Comparison of ENCODE assay signal across 19 cellular contexts in the genomic region with DNA sequence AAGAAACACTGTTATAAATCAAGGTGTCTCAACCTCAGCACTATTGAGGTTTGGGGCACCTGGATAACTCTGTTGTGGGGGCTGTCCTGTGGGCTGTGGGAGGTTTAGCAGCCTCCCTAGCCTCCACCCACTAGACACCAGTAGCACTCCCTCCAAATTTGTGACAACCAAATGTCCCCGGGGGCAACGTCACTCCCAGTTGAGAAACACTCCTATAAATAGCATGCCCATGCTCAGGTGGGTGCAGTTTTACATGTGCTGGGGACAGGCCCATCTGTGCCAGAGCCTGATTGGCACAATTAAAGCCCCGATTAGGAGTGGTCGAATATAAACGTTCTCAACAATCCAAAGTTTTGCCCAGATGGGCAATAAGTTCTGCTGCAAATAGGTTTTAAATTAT.
"Had no signal": no experiment of that assay in that cellular context is flagged by ENCODE, and none has a peak within 500 bp of the region (broad histone marks: within the 10 kb centered on the region; RNA-seq: fewer than 3 reads in every experiment).

No MANE protein-coding gene starts in this region.

- DNase-seq: effector memory CD4-positive, alpha-beta T cell; esophagus squamous epithelium; foreskin fibroblast; head of caudate nucleus; kidney; left cardiac atrium; left ventricle myocardium superior; mesendoderm; naive thymus-derived CD4-positive, alpha-beta T cell; posterior cingulate gyrus; sigmoid colon; small intestine; stimulated activated CD4-positive, alpha-beta T cell treated with anti-CD3 and anti-CD28 coated beads, Interleukin-12 subunit alpha, Interleukin-12 subunit beta, amount 100 ng/mL, for 4 hours; stimulated activated naive CD4-positive, alpha-beta T cell; stomach; trophoblast cell had no signal

- H3K4me3 Mint-ChIP-seq: naive thymus-derived CD4-positive, alpha-beta T cell had no signal

- H3K27ac Mint-ChIP-seq: naive thymus-derived CD4-positive, alpha-beta T cell had no signal

- H3K27ac ChIP-seq: esophagus squamous epithelium, neutrophil, stomach had no signal

- H3K4me3 ChIP-seq: esophagus squamous epithelium, hepatocyte, right atrium auricular region, sigmoid colon, stomach had no signal

- ATAC-seq: left cardiac atrium; left ventricle myocardium superior; naive thymus-derived CD4-positive, alpha-beta T cell had no signal

- H3K36me3 Mint-ChIP-seq: naive thymus-derived CD4-positive, alpha-beta T cell had no signal

- H3K27me3 ChIP-seq: hepatocyte, neutrophil, right atrium auricular region, sigmoid colon, stomach had no signal

- H3K36me3 ChIP-seq: esophagus squamous epithelium, neutrophil, right atrium auricular region, sigmoid colon, stomach had no signal

- H3K9me3 ChIP-seq: esophagus squamous epithelium, neutrophil, right atrium auricular region, sigmoid colon, stomach had no signal
